In genomic region chr12:106896603-106897002, GRCh38 we compare ENCODE assay signal across 23 cellular contexts. TPM values are rescaled to one million over a fixed set of nuclear protein-coding genes. Genes with fewer than 3 reads are reported as not detected.
DNase-seq lines count a peak whose midpoint lies in the region; ATAC-seq, FAIRE-seq and TF ChIP-seq lines count a peak whose summit lies in the region.
"Had no signal": no experiment of that assay in that cellular context is flagged by ENCODE, and none has a peak within 500 bp of the region (broad histone marks: within the 10 kb centered on the region; RNA-seq: fewer than 3 reads in every experiment).

No MANE protein-coding gene starts in this region.

- DNase-seq in T-cell (no peak), K562 (ENCODE audit: extremely low read depth in 1 of 4, low spot score in 3 of 4) (no peak), esophagus muscularis mucosa (ENCODE audit: extremely low spot score) (peak; percentile 3), osteoblast (ENCODE audit: insufficient read length, low spot score, missing footprints) (peak; percentile 29), CD1c-positive myeloid dendritic cell (ENCODE audit: extremely low spot score) (no peak), mammary epithelial cell (no peak)
- DNase-seq: 8988T; C1 segment of cervical spinal cord; CD4-positive, alpha-beta T cell; CD8-positive, alpha-beta T cell; COR-L47; DMS 273 treated with DMSO at 0.1 percent for 48 hours; DMS79; DND-41; GDM1 had no signal

- ATAC-seq in T-cell (replicated peaks in 1 of 4) (no peak), K562 (no peak), GM19397 (IDR thresholded peaks at IDR 0.05; ENCODE audit: unreplicated experiment) (no peak)
- ATAC-seq: CD8-positive, alpha-beta T cell; GM12878 had no signal

- CTCF ChIA-PET in T-cell (lab: Charles Lee), result interaction anchor here in 1 of 2 donors (0.7 kb wide), 1 partner anchor 12 kb away, joined by 3 read pairs; no protein-coding TSS in a partner anchor
- CTCF ChIA-PET in K562 (lab: Yijun Ruan, JAX; ENCODE audit: low intra/inter-chr PET ratio), result no interaction called here
- CTCF ChIA-PET in mammary epithelial cell (lab: Charles Lee; ENCODE audit: low non-redundant PET), result no interaction called here

- no peak for FAIRE-seq in K562 (lab: Jason Lieb, UNC)
- FAIRE-seq: A204.1, GM12878, GM12892, GM18507 had no signal

- H3K27me3 ChIP-seq in K562 (ENCODE audit: control insufficient read depth in 2 of 2, insufficient read depth in 2 of 2, low read length in 2 of 2) (peaks cover 18 to 22% of the 10 kb centered on the region in 2 experiments), esophagus muscularis mucosa (no peaks in the 10 kb centered on the region), osteoblast (ENCODE audit: insufficient read depth, low read length) (no peaks in the 10 kb centered on the region), mammary epithelial cell (ENCODE audit: insufficient read depth, low read length) (peaks cover 2% of the 10 kb centered on the region)
- H3K27me3 ChIP-seq: BE2C, BLaER1 had no signal

- H3K79me2 ChIP-seq in K562 (ENCODE audit: control insufficient read depth, insufficient read depth, low read length) (no peaks in the 10 kb centered on the region), osteoblast (ENCODE audit: insufficient read depth, low read length) (no peaks in the 10 kb centered on the region), mammary epithelial cell (ENCODE audit: insufficient read depth, low read length) (no peaks in the 10 kb centered on the region)

- intact Hi-C loops in K562 (cut with micrococcal nuclease) (no loop called here), esophagus muscularis mucosa (cut with DNase I) (no loop called here), mammary epithelial cell (cut with micrococcal nuclease) (no loop called here)

- H3K4me1 ChIP-seq in K562 (replicated peaks in 1 of 2; ENCODE audit: control insufficient read depth in 2 of 2, insufficient read depth in 2 of 2, low read length in 2 of 2) (no peaks in the 10 kb centered on the region; a peak in 1 of 5 replicates), esophagus muscularis mucosa (no peaks in the 10 kb centered on the region), osteoblast (ENCODE audit: insufficient read depth, low read length) (no peaks in the 10 kb centered on the region), mammary epithelial cell (ENCODE audit: insufficient read depth, low read length) (peaks cover 8% of the 10 kb centered on the region)
- H3K4me1 ChIP-seq: BE2C, BLaER1 had no signal

- no peaks in the 10 kb centered on the region for H3K9me1 ChIP-seq in K562 (ENCODE audit: control insufficient read depth, insufficient read depth, low read length)

- H3K36me3 ChIP-seq in K562 (ENCODE audit: control insufficient read depth, insufficient read depth, low read length) (no peaks in the 10 kb centered on the region), esophagus muscularis mucosa (no peaks in the 10 kb centered on the region), osteoblast (ENCODE audit: insufficient read depth, low read length) (no peaks in the 10 kb centered on the region), mammary epithelial cell (ENCODE audit: insufficient read depth, low read length) (no peaks in the 10 kb centered on the region)
- H3K36me3 ChIP-seq: BE2C, BLaER1 had no signal

- H3K9me3 ChIP-seq in K562 (replicated peaks; ENCODE audit: control insufficient read depth, insufficient read depth, low read depth, low read length), result no peaks in the 10 kb centered on the region
- no peaks in the 10 kb centered on the region for H3K9me3 ChIP-seq in esophagus muscularis mucosa
- H3K9me3 ChIP-seq in osteoblast (ENCODE audit: low read depth, low read length), result no peaks in the 10 kb centered on the region
- H3K9me3 ChIP-seq in mammary epithelial cell (replicated peaks; ENCODE audit: insufficient read depth, low read length), result no peaks in the 10 kb centered on the region
- H3K9me3 ChIP-seq: BE2C, BLaER1 had no signal

- H3K4me1 Mint-ChIP-seq in T-cell, result peaks cover 6 to 11% (median 7%) of the 10 kb centered on the region in 3 donors
- H3K4me1 Mint-ChIP-seq: CD14-positive monocyte had no signal

- no peak overlapping the region for H3K27ac ChIP-seq in K562 (ENCODE audit: extremely low read depth, low read depth, low read length)
- H3K27ac ChIP-seq in esophagus muscularis mucosa (replicated peaks in 1 of 4), result no peak overlapping the region
- H3K27ac ChIP-seq in osteoblast (ENCODE audit: low read depth, low read length), result no peak overlapping the region
- H3K27ac ChIP-seq in mammary epithelial cell (ENCODE audit: insufficient read depth, low read depth, low read length), result no peak overlapping the region
- H3K27ac ChIP-seq: BLaER1 had no signal

- dilution Hi-C loops in mammary epithelial cell (cut with HindIII; ENCODE audit: low sequenced_read_pairs), result no loop called here

- H3K4me3 Mint-ChIP-seq in T-cell, result no peak overlapping the region
- H3K4me3 Mint-ChIP-seq: CD4-positive, alpha-beta T cell; CD8-positive, alpha-beta T cell had no signal

- H3K4me2 ChIP-seq in K562 (ENCODE audit: insufficient read depth, low read length), result no peak overlapping the region
- no peak overlapping the region for H3K4me2 ChIP-seq in osteoblast (ENCODE audit: insufficient read depth, low read length)
- H3K4me2 ChIP-seq in mammary epithelial cell (ENCODE audit: insufficient read depth, low read depth, low read length), result no peak overlapping the region
- H3K4me2 ChIP-seq: BLaER1 had no signal

- no peak for TF ChIP-seq POLR2A in K562 (conservative IDR thresholded peaks at IDR 0.05)
- TF ChIP-seq POLR2A in esophagus muscularis mucosa (IDR thresholded peaks at IDR 0.05; ENCODE audit: low read depth), result no peak

- H3K9ac ChIP-seq in K562 (ENCODE audit: insufficient read depth in 1 of 2, low read depth in 2 of 2, low read length in 2 of 2) (no peak overlapping the region), mammary epithelial cell (ENCODE audit: insufficient read depth, low read length) (no peak overlapping the region)
- H3K9ac ChIP-seq: BLaER1 had no signal

- H3K9me3 Mint-ChIP-seq in T-cell, result peaks cover 0 to 4% (median 4%) of the 10 kb centered on the region in 3 donors

- H3K36me3 Mint-ChIP-seq in T-cell, result no peaks in the 10 kb centered on the region
- H3K36me3 Mint-ChIP-seq: CD8-positive, alpha-beta T cell had no signal

- H3K4me3 ChIP-seq in K562 (no peak overlapping the region), esophagus muscularis mucosa (no peak overlapping the region), osteoblast (ENCODE audit: insufficient read depth, low read length) (no peak overlapping the region), mammary epithelial cell (replicated peaks in 1 of 3; ENCODE audit: insufficient read depth in 1 of 3, low read depth in 2 of 3, low read length in 3 of 3) (no peak overlapping the region)
- H3K4me3 ChIP-seq: BLaER1, GM12878 had no signal

- in situ Hi-C loops in K562 (cut with MboI), result no loop called here
- in situ Hi-C loops in mammary epithelial cell (cut with MboI; ENCODE audit: low sequenced_read_pairs in 2 of 2), result no loop called here

- TF ChIP-seq EP300 in K562 (IDR thresholded peaks at IDR 0.05; ENCODE audit: low read length) (no peak), esophagus muscularis mucosa (IDR thresholded peaks at IDR 0.05) (no peak)

- peak overlapping the region; percentile 52 to 59 for H3K27ac Mint-ChIP-seq in T-cell

- no peak for TF ChIP-seq RAD21 in K562 (CRISPR knock-in tag; conservative IDR thresholded peaks at IDR 0.05 in 1 of 2, IDR thresholded peaks at IDR 0.05 in 1 of 2)

- H4K20me1 ChIP-seq in K562 (replicated peaks; ENCODE audit: control insufficient read depth, insufficient read depth, low read length) (no peaks in the 10 kb centered on the region), osteoblast (ENCODE audit: insufficient read depth, low read length) (no peaks in the 10 kb centered on the region), mammary epithelial cell (ENCODE audit: insufficient read depth, low read length) (no peaks in the 10 kb centered on the region)
- H4K20me1 ChIP-seq: BLaER1 had no signal

- POLR2A ChIA-PET in T-cell (lab: Charles Lee) (no interaction called here), K562 (lab: Yijun Ruan, JAX) (interaction anchor here (0.7 kb wide), 1 partner anchor 182 kb away, joined by 3 read pairs; no protein-coding TSS in a partner anchor)

- no peak overlapping the region for H2AFZ ChIP-seq in K562 (ENCODE audit: low read depth, low read length)
- no peak overlapping the region for H2AFZ ChIP-seq in osteoblast (ENCODE audit: low read length)
- H2AFZ ChIP-seq in mammary epithelial cell (ENCODE audit: low read depth, low read length), result no peak overlapping the region

- TF ChIP-seq CTCF in K562 (IDR thresholded peaks at IDR 0.05 in 2 of 3, conservative IDR thresholded peaks at IDR 0.05 in 1 of 3; ENCODE audit: insufficient read depth in 2 of 3, low read depth in 1 of 3, low read length in 3 of 3) (no peak), esophagus muscularis mucosa (IDR thresholded peaks at IDR 0.05) (no peak), osteoblast (IDR thresholded peaks at IDR 0.05; ENCODE audit: extremely low read depth, low read depth, low read length) (no peak), mammary epithelial cell (conservative IDR thresholded peaks at IDR 0.05 in 1 of 2, IDR thresholded peaks at IDR 0.05 in 1 of 2; ENCODE audit: extremely low read depth in 1 of 2, insufficient read depth in 1 of 2, low read depth in 1 of 2, low read length in 2 of 2) (no peak)

- BruUV-seq in K562 (replicated peaks; lab: Mats Ljungman, UMichigan), result no TSS peak
- no TSS peak for BruUV-seq in mammary epithelial cell (replicated peaks; lab: Mats Ljungman, UMichigan)

- H3K27me3 Mint-ChIP-seq in T-cell, result no peaks in the 10 kb centered on the region

RNA-seq across cellular contexts. Expression of gene TMEM263, which starts 59.1 kb away (rescaled TPM):
- total RNA-seq in T-cell (10 to 100 TPM; 29.8 to 36.5 (median 31.2) TPM), K562 (2014; rRNA removed) (14.8 and 18.7 TPM in 2 replicates), K562 (2014; rRNA removed; fragmentation: Illumina TruSeq; extraction: Trizol) (31.6 and 35.0 TPM in 2 replicates), K562 (2015; rRNA removed; fragmentation: Illumina TruSeq; extraction: Trizol) (24.1 and 26.4 TPM in 2 replicates), K562 (2021) (26.7 and 27.4 TPM in 2 replicates), esophagus muscularis mucosa (10 to 100 TPM; 31.1 to 39.9 (median 34.5) TPM), osteoblast (125 and 130 TPM in 2 replicates), mammary epithelial cell (10 to 100 TPM; 48.7 to 51.3 TPM)
- 16.9 and 65.5 TPM in 2 replicates for total RNA-seq in K562 (2011; cell fraction: chromatin; rRNA removed; ENCODE audit: low replicate concordance)
- total RNA-seq in K562 (2011; cell fraction: nucleolus; rRNA removed), result 8.3 and 13.7 TPM in 2 replicates
- total RNA-seq in K562 (2011; cell fraction: nucleoplasm; rRNA removed), result 27.2 and 42.5 TPM in 2 replicates
- polyA plus RNA-seq in K562 (2011; rRNA removed) (36.7 and 37.8 TPM in 2 replicates), K562 (2014; fragmentation: Illumina TruSeq; extraction: Trizol) (22.3 and 24.4 TPM in 2 replicates), K562 (2014; fragmentation: Nextera tagmentation; extraction: Ambion mirVana) (10 to 100 TPM; 14.8 to 17.8 TPM), K562 (2014; rRNA removed) (12.6 and 13.7 TPM in 2 replicates), mammary epithelial cell (19.3 TPM)
- 11.5 and 19.9 TPM in 2 replicates for polyA plus RNA-seq in K562 (2011; cell fraction: cytosol; rRNA removed)
- polyA plus RNA-seq in K562 (2011; cell fraction: nucleus; rRNA removed), result 12.5 and 19.9 TPM in 2 replicates
- polyA plus RNA-seq in K562 (2012), result 21.6 and 24.9 TPM in 2 replicates
- polyA minus RNA-seq in K562 (2011; rRNA and poly(A)+ RNA removed), result 67.2 and 88.0 TPM in 2 replicates
- 27.7 and 36.7 TPM in 2 replicates for polyA minus RNA-seq in K562 (2011; cell fraction: cytosol; rRNA and poly(A)+ RNA removed)
- polyA minus RNA-seq in K562 (2011; cell fraction: nucleus; rRNA and poly(A)+ RNA removed), result 11.0 and 29.5 TPM in 2 replicates
- 79.1 TPM for polyA minus RNA-seq in mammary epithelial cell

Comparison
In these comparisons a context has a peak if more than half of its experiments do, and no peak if none do; other contexts are left out.
1. DNase-seq: peak in esophagus muscularis mucosa (single experiment) and osteoblast (single experiment); none in T-cell (0 of 34), K562 (0 of 4), CD1c-positive myeloid dendritic cell (single experiment) and mammary epithelial cell (single experiment).